In the genomic region with DNA sequence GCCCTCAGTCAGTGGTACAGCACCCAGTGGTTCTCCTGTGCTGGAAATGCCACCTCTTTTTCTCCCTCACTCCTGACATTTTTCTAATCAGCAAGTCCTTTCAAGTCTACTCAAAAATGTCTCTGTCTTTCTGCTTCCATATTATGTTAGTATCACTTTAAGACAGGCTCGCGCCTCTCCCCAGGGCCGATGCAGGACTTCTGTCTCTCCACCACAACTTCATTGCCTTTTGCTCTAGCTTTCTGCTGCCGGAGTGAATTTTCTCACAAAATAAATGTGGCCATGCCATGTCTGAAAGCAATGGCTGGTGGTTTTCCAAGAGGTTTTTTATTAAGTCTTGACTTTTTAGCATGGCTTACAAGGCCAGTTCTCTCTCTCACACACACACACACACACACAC, we compare ENCODE assay signal across 22 cellular contexts.
"Had no signal": no experiment of that assay in that cellular context is flagged by ENCODE, and none has a peak within 500 bp of the region (broad histone marks: within the 10 kb centered on the region; RNA-seq: fewer than 3 reads in every experiment).

No MANE protein-coding gene starts in this region.

- H3K4me2 ChIP-seq: SK-N-SH had no signal

- H3K9me2 ChIP-seq: SK-N-SH had no signal

- H3K4me1 Mint-ChIP-seq: IgD-negative memory B cell had no signal

- H3K4me3 Mint-ChIP-seq: IgD-negative memory B cell had no signal

- H3K9me3 Mint-ChIP-seq: IgD-negative memory B cell had no signal

- H3K27ac Mint-ChIP-seq: IgD-negative memory B cell had no signal

- H3K9me3 ChIP-seq: SJSA1, SK-N-SH had no signal

- H3K36me3 Mint-ChIP-seq: IgD-negative memory B cell had no signal

- H3K36me3 ChIP-seq: SJSA1 had no signal

- H3K27me3 ChIP-seq: SJSA1 had no signal

- H3K4me3 ChIP-seq: SJSA1 had no signal

- H3K9ac ChIP-seq: SK-N-SH had no signal

- H3K27ac ChIP-seq: HL-60, SJSA1 had no signal

- DNase-seq: KBM-7, MV-4-11, NCI-H1048, NCI-H1105, NCI-H1417, NCI-H1436 treated with DMSO at 0.1 percent for 48 hours, NCI-H1694 treated with DMSO at 0.1 percent for 48 hours, NCI-H1930, NCI-H2081, NCI-H2107, NCI-H2227 treated with DMSO at 0.1 percent for 48 hours, NCI-H524, NCI-H774, OCI-M1, Right ventricle myocardium superior, RPMI8226, SIG-M5, SW 1271 had no signal
